ENCODE assay signal across 29 cellular contexts in the genomic region with DNA sequence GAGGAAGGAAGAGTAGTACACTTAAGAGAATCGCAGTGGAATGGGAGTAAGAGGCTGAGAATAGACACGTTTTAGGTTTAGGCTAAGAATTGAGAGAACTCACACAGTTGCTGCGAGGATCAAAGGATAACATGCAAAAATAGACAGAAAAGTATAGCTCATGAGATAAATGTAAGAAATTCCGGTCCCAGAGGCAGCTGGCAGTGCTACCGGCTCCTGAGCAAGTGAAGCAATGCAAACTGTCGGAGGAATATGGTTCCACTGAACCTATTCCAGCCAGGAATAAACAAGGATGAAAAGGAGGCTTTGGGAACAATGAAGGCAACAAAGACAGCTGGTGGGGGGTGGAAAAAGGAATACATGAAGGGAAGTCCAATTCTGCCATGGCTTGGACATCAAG.
"Had no signal": no experiment of that assay in that cellular context is flagged by ENCODE, and none has a peak within 500 bp of the region (broad histone marks: within the 10 kb centered on the region; RNA-seq: fewer than 3 reads in every experiment).

No MANE protein-coding gene starts in this region.

- H3K4me1 ChIP-seq: colonic mucosa, foreskin keratinocyte had no signal

- H3K27ac Mint-ChIP-seq: dendritic cell treated with granulocyte-macrophage colony-stimulating factor and Interleukin-4, amounts not matched to agents 40 ng/mL and 50 ng/mL, for 4 days; effector memory CD8-positive, alpha-beta T cell; endodermal cell had no signal

- H3K36me3 ChIP-seq: colonic mucosa, esophagus muscularis mucosa, esophagus squamous epithelium, gastrocnemius medialis, gastroesophageal sphincter, heart left ventricle, heart right ventricle had no signal

- H3K4me3 Mint-ChIP-seq: dendritic cell treated with granulocyte-macrophage colony-stimulating factor and Interleukin-4, amounts not matched to agents 40 ng/mL and 50 ng/mL, for 4 days; effector memory CD8-positive, alpha-beta T cell; endodermal cell had no signal

- FAIRE-seq: colon, endometrium, endothelial cell of umbilical vein, frontal cortex had no signal

- H3K9me3 ChIP-seq: colonic mucosa, esophagus muscularis mucosa, esophagus squamous epithelium, gastrocnemius medialis, gastroesophageal sphincter had no signal

- H3K27me3 ChIP-seq: colonic mucosa, dorsolateral prefrontal cortex, esophagus squamous epithelium, foreskin keratinocyte, gastrocnemius medialis, gastroesophageal sphincter, heart left ventricle, heart right ventricle had no signal

- DNase-seq: colonic mucosa; cortex of kidney; dermis blood vessel endothelial cell; effector CD4-positive, alpha-beta T cell; effector CD8-positive, alpha-beta T cell; effector memory CD4-positive, alpha-beta T cell; effector memory CD8-positive, alpha-beta T cell; endodermal cell; erythroblast; esophagus squamous epithelium; foreskin fibroblast; foreskin keratinocyte; foreskin melanocyte; gastrocnemius medialis; glutamatergic neuron; head of caudate nucleus; heart left ventricle; heart right ventricle had no signal

- ATAC-seq: effector memory CD8-positive, alpha-beta T cell; esophagus mucosa; foreskin keratinocyte; gastrocnemius medialis; gastroesophageal sphincter; heart left ventricle; heart right ventricle had no signal

- H3K27ac ChIP-seq: colonic mucosa, coronary artery, epithelial cell of prostate, esophagus muscularis mucosa, esophagus squamous epithelium, foreskin keratinocyte, gastrocnemius medialis, gastroesophageal sphincter, heart left ventricle, heart right ventricle had no signal

- H3K9me3 Mint-ChIP-seq: dendritic cell treated with granulocyte-macrophage colony-stimulating factor and Interleukin-4, amounts not matched to agents 40 ng/mL and 50 ng/mL, for 4 days; effector memory CD8-positive, alpha-beta T cell; endodermal cell had no signal

- H3K4me3 ChIP-seq: colonic mucosa, coronary artery, dorsolateral prefrontal cortex, esophagus muscularis mucosa, esophagus squamous epithelium, gastrocnemius medialis, gastroesophageal sphincter, heart left ventricle, heart right ventricle had no signal
